ENCODE assay signal across 8 cellular contexts in the genomic region with DNA sequence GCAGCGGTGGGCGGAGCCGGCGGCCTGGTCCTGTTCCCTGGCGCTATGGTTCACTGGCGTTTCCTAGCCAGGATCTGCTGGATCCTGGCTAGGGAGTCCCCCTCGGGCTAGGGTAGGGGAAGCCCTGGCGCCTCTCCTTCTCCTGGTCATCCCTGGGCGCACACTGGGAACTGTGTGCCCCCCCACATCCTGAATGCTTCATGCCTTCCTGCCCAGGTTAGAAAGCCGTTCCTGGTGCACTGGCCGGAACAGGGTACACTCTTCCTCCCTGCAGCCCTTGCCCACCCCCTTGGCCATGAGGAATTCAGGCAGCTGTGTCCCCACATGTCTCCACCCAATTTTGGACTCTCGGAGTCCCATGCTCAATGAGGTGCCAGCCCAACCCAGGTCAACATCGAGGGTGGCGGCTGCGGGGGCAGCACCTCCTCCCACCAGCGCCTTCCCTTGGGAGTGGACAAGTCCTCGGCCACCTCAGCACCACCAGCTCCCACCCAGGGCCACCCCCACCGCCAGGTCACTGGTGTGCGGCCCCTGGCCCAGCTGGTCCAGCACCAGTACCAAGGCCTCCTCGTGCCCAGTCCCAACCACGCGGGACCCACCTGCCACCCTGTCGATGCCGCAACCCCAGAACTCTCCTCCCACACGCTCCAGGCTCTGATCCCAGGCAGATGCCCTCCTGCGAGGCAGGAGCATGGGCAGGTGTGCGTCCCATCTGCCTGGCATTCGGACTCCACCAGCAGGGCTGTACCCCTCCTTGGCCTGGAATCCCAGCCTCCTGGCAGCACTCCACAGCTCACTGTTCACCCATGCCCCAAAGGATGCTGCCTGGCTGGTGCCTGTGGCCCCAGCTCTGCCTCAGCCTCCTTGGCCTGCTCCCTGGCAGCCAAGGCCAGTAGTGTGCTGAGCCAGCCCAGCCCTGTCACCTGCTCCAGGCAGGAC.
DNase-seq lines count a peak whose midpoint lies in the region; ATAC-seq and TF ChIP-seq lines count a peak whose summit lies in the region.
"Not testable (repeated sequence)": the region's sequence is repeated elsewhere in the genome, so short reads cannot be mapped to it uniquely, and the experiment has no call there.

No MANE protein-coding gene starts in this region.

- not testable (repeated sequence) for H3F3A ChIP-seq in PC-3 (ENCODE audit: low read length, unreplicated experiment)

- DNase-seq in CD1c-positive myeloid dendritic cell (ENCODE audit: extremely low spot score) (peak; percentile 0), PC-3 (peak; percentile 0), glutamatergic neuron (peak; percentile 32), kidney tubule cell (ENCODE audit: low spot score) (peak; percentile 43), nephron progenitor cell (peak; percentile 21), sciatic nerve (ENCODE audit: low spot score) (peak; percentile 58), ureter (ENCODE audit: low spot score) (peak; percentile 48)
- peak; percentile 29 for DNase-seq in activated naive CD8-positive, alpha-beta T cell treated with anti-CD3 and anti-CD28 coated beads, Interleukin-2, amount 10 ng/mL, durations not matched to agents 7 days and 5 days

- POLR2A ChIA-PET in PC-3 (lab: Charles Lee; ENCODE audit: unreplicated experiment); activated naive CD8-positive, alpha-beta T cell treated with anti-CD3 and anti-CD28 coated beads, Interleukin-2, amount 10 ng/mL, durations not matched to agents 7 days and 5 days (lab: Charles Lee): not testable (repeated sequence)

- not testable (repeated sequence) for H2AFZ ChIP-seq in PC-3 (ENCODE audit: low read length)

- H3K4me1 Mint-ChIP-seq in activated naive CD8-positive, alpha-beta T cell treated with anti-CD3 and anti-CD28 coated beads, Interleukin-2, amount 10 ng/mL, durations not matched to agents 7 days and 5 days; glutamatergic neuron (ENCODE audit: low read depth, unreplicated experiment); nephron progenitor cell: not testable (repeated sequence)

- H4K20me1 ChIP-seq in PC-3 (ENCODE audit: low read length), result not testable (repeated sequence)

- not testable (repeated sequence) for H3K9me3 ChIP-seq in PC-3 (ENCODE audit: low read length)

- BruUV-seq in PC-3 (replicated peaks; lab: Mats Ljungman, UMichigan), result not testable (repeated sequence)

- not testable (repeated sequence) for H3K9me3 Mint-ChIP-seq in activated naive CD8-positive, alpha-beta T cell treated with anti-CD3 and anti-CD28 coated beads, Interleukin-2, amount 10 ng/mL, durations not matched to agents 7 days and 5 days; glutamatergic neuron (ENCODE audit: unreplicated experiment)
- H3K9me3 Mint-ChIP-seq in nephron progenitor cell, result peaks cover 13% of the 10 kb centered on the region

- not testable (repeated sequence) for H3K9ac ChIP-seq in PC-3 (ENCODE audit: low read length)

- H3K4me2 ChIP-seq in PC-3 (ENCODE audit: low read length), result not testable (repeated sequence)

- H3K36me3 ChIP-seq in PC-3 (ENCODE audit: low read depth, low read length), result not testable (repeated sequence)

- not testable (repeated sequence) for H3K36me3 Mint-ChIP-seq in activated naive CD8-positive, alpha-beta T cell treated with anti-CD3 and anti-CD28 coated beads, Interleukin-2, amount 10 ng/mL, durations not matched to agents 7 days and 5 days; glutamatergic neuron (ENCODE audit: unreplicated experiment); nephron progenitor cell (ENCODE audit: low read depth)

- not testable (repeated sequence) for H3K4me3 ChIP-seq in PC-3 (ENCODE audit: low read length)

- not testable (repeated sequence) for H3K27ac Mint-ChIP-seq in activated naive CD8-positive, alpha-beta T cell treated with anti-CD3 and anti-CD28 coated beads, Interleukin-2, amount 10 ng/mL, durations not matched to agents 7 days and 5 days; glutamatergic neuron (ENCODE audit: unreplicated experiment); nephron progenitor cell

- not testable (repeated sequence) for ATAC-seq in PC-3; activated naive CD8-positive, alpha-beta T cell treated with anti-CD3 and anti-CD28 coated beads, Interleukin-2, amount 10 ng/mL, durations not matched to agents 7 days and 5 days (ENCODE audit: low read depth); sciatic nerve

- H3K27ac ChIP-seq in PC-3 (ENCODE audit: low read length), result not testable (repeated sequence)

- not testable (repeated sequence) for H3K79me2 ChIP-seq in PC-3 (ENCODE audit: low read length)

- CTCF ChIA-PET in PC-3 (lab: Charles Lee), result not testable (repeated sequence)

- not testable (repeated sequence) for H3K4me3 Mint-ChIP-seq in activated naive CD8-positive, alpha-beta T cell treated with anti-CD3 and anti-CD28 coated beads, Interleukin-2, amount 10 ng/mL, durations not matched to agents 7 days and 5 days
- H3K4me3 Mint-ChIP-seq in glutamatergic neuron (ENCODE audit: unreplicated experiment) (peak overlapping the region; percentile 76), nephron progenitor cell (peak overlapping the region; percentile 70)

- not testable (repeated sequence) for H3K4me1 ChIP-seq in PC-3 (ENCODE audit: insufficient read depth, low read length)

- H3K27me3 ChIP-seq in PC-3 (ENCODE audit: low read length), result peaks cover 19% of the 10 kb centered on the region

- intact Hi-C loops in PC-3 (cut with micrococcal nuclease); sciatic nerve (cut with DNase I): not testable (repeated sequence)

- H3K9me2 ChIP-seq in PC-3 (replicated peaks; ENCODE audit: low read length), result not testable (repeated sequence)

- not testable (repeated sequence) for TF ChIP-seq CTCF in PC-3 (conservative IDR thresholded peaks at IDR 0.05; ENCODE audit: low read depth, low read length); glutamatergic neuron (IDR thresholded peaks at IDR 0.05; ENCODE audit: partially characterized antibody, unreplicated experiment); nephron progenitor cell (IDR thresholded peaks at IDR 0.05)

- peaks cover 19% of the 10 kb centered on the region for H3K27me3 Mint-ChIP-seq in activated naive CD8-positive, alpha-beta T cell treated with anti-CD3 and anti-CD28 coated beads, Interleukin-2, amount 10 ng/mL, durations not matched to agents 7 days and 5 days
- not testable (repeated sequence) for H3K27me3 Mint-ChIP-seq in glutamatergic neuron (ENCODE audit: unreplicated experiment)
- peaks cover 30% of the 10 kb centered on the region for H3K27me3 Mint-ChIP-seq in nephron progenitor cell (ENCODE audit: low read depth, poor library complexity)

Comparison
In these comparisons a context has a peak if more than half of its experiments do, and no peak if none do; other contexts are left out.
1. DNase-seq: peak in every context shown above with its lines; median percentile 58 in sciatic nerve; 48 in ureter; 43 in kidney tubule cell; 32 in glutamatergic neuron; 29 in activated naive CD8-positive, alpha-beta T cell treated with anti-CD3 and anti-CD28 coated beads, Interleukin-2, amount 10 ng/mL, durations not matched to agents 7 days and 5 days; 21 in nephron progenitor cell; 0 in CD1c-positive myeloid dendritic cell; 0 in PC-3.